In the genomic region with DNA sequence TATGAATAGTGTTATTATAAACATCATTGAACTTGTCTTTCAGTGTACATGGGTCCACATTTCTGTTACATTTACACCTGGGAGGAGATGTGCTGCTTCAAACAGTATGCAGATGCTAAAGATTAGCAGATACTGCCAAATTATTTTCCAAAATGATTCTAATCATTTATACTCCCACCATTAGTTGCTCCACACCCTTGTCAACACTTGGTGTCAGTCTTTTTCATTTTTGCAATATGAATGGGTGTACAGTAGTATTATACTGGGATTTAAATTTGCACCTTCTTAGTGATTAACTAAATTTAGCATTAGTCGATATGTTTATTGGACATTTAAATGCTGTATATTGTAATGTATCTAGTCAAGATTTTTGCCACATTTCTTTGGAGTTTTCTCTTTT, we compare ENCODE assay signal across 16 cellular contexts.
A peak's percentile ranks its signal among the peaks of the same experiment; 100 is the strongest.
DNase-seq lines count a peak whose midpoint lies in the region; ATAC-seq and TF ChIP-seq lines count a peak whose summit lies in the region.
"Had no signal": no experiment of that assay in that cellular context is flagged by ENCODE, and none has a peak within 500 bp of the region (broad histone marks: within the 10 kb centered on the region; RNA-seq: fewer than 3 reads in every experiment).

No MANE protein-coding gene starts in this region.

- no peaks in the 10 kb centered on the region for H3K4me1 Mint-ChIP-seq in nephron progenitor cell

- no peaks in the 10 kb centered on the region for H3K27me3 Mint-ChIP-seq in nephron progenitor cell (ENCODE audit: low read depth, poor library complexity)
- H3K27me3 Mint-ChIP-seq: stimulated activated naive CD8-positive, alpha-beta T cell treated with anti-CD3 and anti-CD28 coated beads, Interleukin-15, Interleukin-2, amounts not matched to agents 100 ng/mL and 50 ng/mL, for 24 hours had no signal

- H3K27ac Mint-ChIP-seq in nephron progenitor cell = no peak overlapping the region
- H3K27ac Mint-ChIP-seq: mesothelial cell of epicardium; stimulated activated naive CD8-positive, alpha-beta T cell treated with anti-CD3 and anti-CD28 coated beads, Interleukin-15, Interleukin-2, amounts not matched to agents 100 ng/mL and 50 ng/mL, for 24 hours had no signal

- peak; percentile 21 for TF ChIP-seq CTCF in AG09319 (IDR thresholded peaks at IDR 0.05; ENCODE audit: low read depth, low read length)
- TF ChIP-seq CTCF in astrocyte of the spinal cord (IDR thresholded peaks at IDR 0.05; ENCODE audit: low read depth, low read length) = peak; percentile 27
- TF ChIP-seq CTCF in kidney epithelial cell (IDR thresholded peaks at IDR 0.05; ENCODE audit: insufficient read depth, low read length, poor library complexity, severe bottlenecking) = peak; percentile 7
- TF ChIP-seq CTCF in nephron progenitor cell (IDR thresholded peaks at IDR 0.05) = no peak

- H3K4me3 ChIP-seq in astrocyte of the spinal cord (ENCODE audit: low read depth, low read length) (no peak overlapping the region), kidney epithelial cell (ENCODE audit: low read depth, low read length) (no peak overlapping the region)
- H3K4me3 ChIP-seq: coronary artery, gastroesophageal sphincter had no signal

- in situ Hi-C loops in astrocyte of the spinal cord (cut with HindIII; ENCODE audit: low sequenced_read_pairs) = no loop called here

- H3K36me3 ChIP-seq in kidney epithelial cell (ENCODE audit: control insufficient read depth, insufficient read depth, low read length) = no peaks in the 10 kb centered on the region
- H3K36me3 ChIP-seq: gastroesophageal sphincter had no signal

- ATAC-seq in GM21723 (IDR thresholded peaks at IDR 0.05; ENCODE audit: unreplicated experiment) = no peak
- ATAC-seq: gastroesophageal sphincter had no signal

- H3K9me3 Mint-ChIP-seq in nephron progenitor cell = peaks cover 5% of the 10 kb centered on the region

- no peaks in the 10 kb centered on the region for H3K27me3 ChIP-seq in kidney epithelial cell (ENCODE audit: control insufficient read depth, insufficient read depth, low read length)
- H3K27me3 ChIP-seq: gastroesophageal sphincter had no signal

- intact Hi-C loops in posterior vena cava (cut with DNase I) = no loop called here

- no peaks in the 10 kb centered on the region for H3K36me3 Mint-ChIP-seq in nephron progenitor cell (ENCODE audit: low read depth)
- H3K36me3 Mint-ChIP-seq: mesothelial cell of epicardium had no signal

- no peak overlapping the region for H3K4me3 Mint-ChIP-seq in nephron progenitor cell
- H3K4me3 Mint-ChIP-seq: mesothelial cell of epicardium; stimulated activated naive CD8-positive, alpha-beta T cell treated with anti-CD3 and anti-CD28 coated beads, Interleukin-15, Interleukin-2, amounts not matched to agents 100 ng/mL and 50 ng/mL, for 24 hours had no signal

- DNase-seq in AG09319 (ENCODE audit: extremely low read depth, low read depth) (no peak), LHCN-M2 (ENCODE audit: low read depth) (peak; percentile 8), astrocyte of the spinal cord (ENCODE audit: low read depth, low spot score) (no peak), kidney epithelial cell (ENCODE audit: low read depth) (no peak), posterior vena cava (ENCODE audit: low spot score) (no peak), NCI-H226 (no peak), nephron progenitor cell (no peak)
- DNase-seq: activated CD4-positive, alpha-beta T cell treated with anti-CD3 and anti-CD28 coated beads for 48 hours; NCI-H1048; NCI-H748 treated with DMSO at 0.1 percent for 48 hours; trophoblast cell had no signal
